ENCODE assay signal across 1 cellular context in the genomic region with DNA sequence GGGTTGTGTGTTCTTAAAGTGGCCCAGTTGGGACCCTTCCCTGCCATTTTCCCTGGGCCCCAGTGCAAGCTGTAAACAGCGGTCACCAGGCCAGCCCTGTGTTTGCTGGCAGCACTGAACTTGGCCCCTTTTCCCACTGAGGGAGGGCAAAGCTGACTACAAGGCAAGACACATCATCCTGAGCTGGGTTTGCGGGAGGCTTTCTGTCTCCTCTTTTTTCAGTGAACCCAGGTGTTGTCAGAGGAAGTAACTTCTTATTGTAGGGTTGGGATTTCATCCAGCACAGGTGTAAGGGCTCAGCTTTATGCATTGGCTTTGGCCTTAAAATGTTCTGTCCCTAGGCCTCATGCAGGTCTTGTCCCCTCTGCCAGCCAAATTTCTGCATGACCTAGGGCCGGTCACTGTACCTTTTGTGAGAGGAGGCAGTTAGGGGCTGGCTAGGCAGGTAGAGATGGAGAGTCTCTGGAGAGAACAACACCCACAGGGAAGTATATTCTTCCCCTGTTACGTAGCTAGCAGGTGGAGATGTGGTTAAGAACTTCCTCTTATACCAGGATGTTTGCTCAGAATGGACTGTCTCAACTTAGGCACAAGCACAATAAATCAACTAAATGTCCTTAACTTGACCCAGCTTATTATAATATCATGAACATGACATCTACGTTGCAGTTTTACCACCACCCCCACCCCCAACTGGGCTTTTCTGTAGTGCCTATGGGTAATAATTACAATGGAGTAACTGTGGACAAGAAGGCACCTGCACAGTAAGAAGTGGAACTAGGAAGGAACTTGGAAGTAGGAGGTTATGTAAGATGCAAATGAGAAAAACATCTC.
TF ChIP-seq lines count a peak whose summit lies in the region.

No MANE protein-coding gene starts in this region.

TF ChIP-seq in GM12878, 131 proteins besides CTCF, POLR2A, EP300 and RAD21 (continued from another document and continues in another):
- TF ChIP-seq CHD2 (IDR thresholded peaks at IDR 0.05; ENCODE audit: borderline replicate concordance, low read depth, low read length) (peak; percentile 66; the same call in 1 of the 2 replicates), MAX (IDR thresholded peaks at IDR 0.05; ENCODE audit: low read depth, low read length) (no peak), SMAD5 (IDR thresholded peaks at IDR 0.05; ENCODE audit: low read depth) (no peak), E4F1 (IDR thresholded peaks at IDR 0.05; ENCODE audit: borderline replicate concordance, partially characterized antibody) (peak; percentile 35), IKZF2 (IDR thresholded peaks at IDR 0.05) (peak; percentile 86 to 87), MTA2 (IDR thresholded peaks at IDR 0.05; ENCODE audit: low read depth) (peak; percentile 89), TBL1XR1 (IDR thresholded peaks at IDR 0.05; ENCODE audit: low read depth, low read length) (peak; percentile 74; the same call in 1 of the 2 replicates), TAF1 (IDR thresholded peaks at IDR 0.05; ENCODE audit: borderline replicate concordance, low read depth, low read length) (no peak), ZNF687 (IDR thresholded peaks at IDR 0.05) (peak; percentile 100), BCL11A (IDR thresholded peaks at IDR 0.05; ENCODE audit: low read depth, low read length) (peak; percentile 74; the same call in 1 of the 2 replicates), HCFC1 (IDR thresholded peaks at IDR 0.05; ENCODE audit: low read length) (no peak), RELB (IDR thresholded peaks at IDR 0.05; ENCODE audit: low read depth) (peak; percentile 46; the same call in 1 of the 2 replicates), LARP7 (IDR thresholded peaks at IDR 0.05) (0 out of 2 replicates have a peak, but pooled peaks have one; percentile 13), ZNF384 (IDR thresholded peaks at IDR 0.05; ENCODE audit: borderline replicate concordance, low read depth, low read length) (no peak), PAX5 (IDR thresholded peaks at IDR 0.05; ENCODE audit: borderline replicate concordance, low read depth, low read length) (no peak; the same call in 1 of the 2 replicates), FOS (IDR thresholded peaks at IDR 0.05; ENCODE audit: borderline replicate concordance, extremely low read depth, insufficient read length) (no peak), JUND (IDR thresholded peaks at IDR 0.05; ENCODE audit: low read depth, low read length) (no peak), NR2C2 (IDR thresholded peaks at IDR 0.05; ENCODE audit: borderline replicate concordance, control insufficient read depth, insufficient read length, low read depth) (no peak), KDM1A (IDR thresholded peaks at IDR 0.05; ENCODE audit: borderline replicate concordance) (no peak), IRF5 (IDR thresholded peaks at IDR 0.05; ENCODE audit: borderline replicate concordance) (no peak), CHD4 (IDR thresholded peaks at IDR 0.05) (no peak), ZNF24 (IDR thresholded peaks at IDR 0.05) (no peak), ZNF622 (IDR thresholded peaks at IDR 0.05) (no peak), E2F4 (IDR thresholded peaks at IDR 0.05; ENCODE audit: low read depth, low read length) (no peak), ATF3 (IDR thresholded peaks at IDR 0.05; ENCODE audit: borderline replicate concordance, extremely low read depth, low read depth, low read length) (no peak), TCF7 (IDR thresholded peaks at IDR 0.05; ENCODE audit: borderline replicate concordance) (no peak), NBN (IDR thresholded peaks at IDR 0.05) (peak; percentile 61), ESRRA (IDR thresholded peaks at IDR 0.05; ENCODE audit: low read length) (no peak)
- TF ChIP-seq, protein P1, sequence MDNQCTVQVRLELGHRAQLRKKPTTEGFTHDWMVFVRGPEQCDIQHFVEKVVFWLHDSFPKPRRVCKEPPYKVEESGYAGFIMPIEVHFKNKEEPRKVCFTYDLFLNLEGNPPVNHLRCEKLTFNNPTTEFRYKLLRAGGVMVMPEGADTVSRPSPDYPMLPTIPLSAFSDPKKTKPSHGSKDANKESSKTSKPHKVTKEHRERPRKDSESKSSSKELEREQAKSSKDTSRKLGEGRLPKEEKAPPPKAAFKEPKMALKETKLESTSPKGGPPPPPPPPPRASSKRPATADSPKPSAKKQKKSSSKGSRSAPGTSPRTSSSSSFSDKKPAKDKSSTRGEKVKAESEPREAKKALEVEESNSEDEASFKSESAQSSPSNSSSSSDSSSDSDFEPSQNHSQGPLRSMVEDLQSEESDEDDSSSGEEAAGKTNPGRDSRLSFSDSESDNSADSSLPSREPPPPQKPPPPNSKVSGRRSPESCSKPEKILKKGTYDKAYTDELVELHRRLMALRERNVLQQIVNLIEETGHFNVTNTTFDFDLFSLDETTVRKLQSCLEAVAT (IDR thresholded peaks at IDR 0.05), result no peak
- TF ChIP-seq, protein P2, sequence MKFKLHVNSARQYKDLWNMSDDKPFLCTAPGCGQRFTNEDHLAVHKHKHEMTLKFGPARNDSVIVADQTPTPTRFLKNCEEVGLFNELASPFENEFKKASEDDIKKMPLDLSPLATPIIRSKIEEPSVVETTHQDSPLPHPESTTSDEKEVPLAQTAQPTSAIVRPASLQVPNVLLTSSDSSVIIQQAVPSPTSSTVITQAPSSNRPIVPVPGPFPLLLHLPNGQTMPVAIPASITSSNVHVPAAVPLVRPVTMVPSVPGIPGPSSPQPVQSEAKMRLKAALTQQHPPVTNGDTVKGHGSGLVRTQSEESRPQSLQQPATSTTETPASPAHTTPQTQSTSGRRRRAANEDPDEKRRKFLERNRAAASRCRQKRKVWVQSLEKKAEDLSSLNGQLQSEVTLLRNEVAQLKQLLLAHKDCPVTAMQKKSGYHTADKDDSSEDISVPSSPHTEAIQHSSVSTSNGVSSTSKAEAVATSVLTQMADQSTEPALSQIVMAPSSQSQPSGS (IDR thresholded peaks at IDR 0.05; ENCODE audit: low read length), result peak; percentile 87
- TF ChIP-seq, protein P3, sequence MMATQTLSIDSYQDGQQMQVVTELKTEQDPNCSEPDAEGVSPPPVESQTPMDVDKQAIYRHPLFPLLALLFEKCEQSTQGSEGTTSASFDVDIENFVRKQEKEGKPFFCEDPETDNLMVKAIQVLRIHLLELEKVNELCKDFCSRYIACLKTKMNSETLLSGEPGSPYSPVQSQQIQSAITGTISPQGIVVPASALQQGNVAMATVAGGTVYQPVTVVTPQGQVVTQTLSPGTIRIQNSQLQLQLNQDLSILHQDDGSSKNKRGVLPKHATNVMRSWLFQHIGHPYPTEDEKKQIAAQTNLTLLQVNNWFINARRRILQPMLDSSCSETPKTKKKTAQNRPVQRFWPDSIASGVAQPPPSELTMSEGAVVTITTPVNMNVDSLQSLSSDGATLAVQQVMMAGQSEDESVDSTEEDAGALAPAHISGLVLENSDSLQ (IDR thresholded peaks at IDR 0.05), result peak; percentile 64
- TF ChIP-seq, protein P4, sequence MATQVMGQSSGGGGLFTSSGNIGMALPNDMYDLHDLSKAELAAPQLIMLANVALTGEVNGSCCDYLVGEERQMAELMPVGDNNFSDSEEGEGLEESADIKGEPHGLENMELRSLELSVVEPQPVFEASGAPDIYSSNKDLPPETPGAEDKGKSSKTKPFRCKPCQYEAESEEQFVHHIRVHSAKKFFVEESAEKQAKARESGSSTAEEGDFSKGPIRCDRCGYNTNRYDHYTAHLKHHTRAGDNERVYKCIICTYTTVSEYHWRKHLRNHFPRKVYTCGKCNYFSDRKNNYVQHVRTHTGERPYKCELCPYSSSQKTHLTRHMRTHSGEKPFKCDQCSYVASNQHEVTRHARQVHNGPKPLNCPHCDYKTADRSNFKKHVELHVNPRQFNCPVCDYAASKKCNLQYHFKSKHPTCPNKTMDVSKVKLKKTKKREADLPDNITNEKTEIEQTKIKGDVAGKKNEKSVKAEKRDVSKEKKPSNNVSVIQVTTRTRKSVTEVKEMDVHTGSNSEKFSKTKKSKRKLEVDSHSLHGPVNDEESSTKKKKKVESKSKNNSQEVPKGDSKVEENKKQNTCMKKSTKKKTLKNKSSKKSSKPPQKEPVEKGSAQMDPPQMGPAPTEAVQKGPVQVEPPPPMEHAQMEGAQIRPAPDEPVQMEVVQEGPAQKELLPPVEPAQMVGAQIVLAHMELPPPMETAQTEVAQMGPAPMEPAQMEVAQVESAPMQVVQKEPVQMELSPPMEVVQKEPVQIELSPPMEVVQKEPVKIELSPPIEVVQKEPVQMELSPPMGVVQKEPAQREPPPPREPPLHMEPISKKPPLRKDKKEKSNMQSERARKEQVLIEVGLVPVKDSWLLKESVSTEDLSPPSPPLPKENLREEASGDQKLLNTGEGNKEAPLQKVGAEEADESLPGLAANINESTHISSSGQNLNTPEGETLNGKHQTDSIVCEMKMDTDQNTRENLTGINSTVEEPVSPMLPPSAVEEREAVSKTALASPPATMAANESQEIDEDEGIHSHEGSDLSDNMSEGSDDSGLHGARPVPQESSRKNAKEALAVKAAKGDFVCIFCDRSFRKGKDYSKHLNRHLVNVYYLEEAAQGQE (IDR thresholded peaks at IDR 0.05; ENCODE audit: low read depth, low read length), result 0 out of 2 replicates have a peak, but pooled peaks have one; percentile 2
